ENCODE assay signal across 14 cellular contexts in genomic region chr2:118856330-118856977, GRCh38. TPM values are rescaled to one million over a fixed set of nuclear protein-coding genes. Genes with fewer than 3 reads are reported as not detected.
DNase-seq lines count a peak whose midpoint lies in the region; ATAC-seq and TF ChIP-seq lines count a peak whose summit lies in the region.
"Had no signal": no experiment of that assay in that cellular context is flagged by ENCODE, and none has a peak within 500 bp of the region (broad histone marks: within the 10 kb centered on the region; RNA-seq: fewer than 3 reads in every experiment).

No MANE protein-coding gene starts in this region.

- no peak overlapping the region for H3K27ac Mint-ChIP-seq in CD4-positive, alpha-beta memory T cell
- H3K27ac Mint-ChIP-seq in brain = no peak overlapping the region
- H3K27ac Mint-ChIP-seq in neural crest cell (ENCODE audit: unreplicated experiment) = no peak overlapping the region
- H3K27ac Mint-ChIP-seq: activated CD4-positive, alpha-beta memory T cell treated with anti-CD3 and anti-CD28 coated beads for 36 hours; nephron progenitor cell had no signal

- H3K27me3 Mint-ChIP-seq in CD4-positive, alpha-beta memory T cell = peaks cover 59 to 63% of the 10 kb centered on the region in 2 donors
- H3K27me3 Mint-ChIP-seq in brain (peaks cover 100% of the 10 kb centered on the region), neural crest cell (ENCODE audit: low read depth) (peaks cover 100% of the 10 kb centered on the region)

- H3K9ac ChIP-seq in HUES6 (ENCODE audit: low read length) = no peak overlapping the region

- no peak overlapping the region for H3K27ac ChIP-seq in CD4-positive, alpha-beta memory T cell (ENCODE audit: low read depth, low read length)
- H3K27ac ChIP-seq in HUES6 (ENCODE audit: low read depth, low read length) = no peak overlapping the region
- H3K27ac ChIP-seq: colonic mucosa, HL-60 had no signal

- ATAC-seq in HG02759 (IDR thresholded peaks at IDR 0.05; ENCODE audit: unreplicated experiment) (no peak), HG03442 (IDR thresholded peaks at IDR 0.05; ENCODE audit: unreplicated experiment) (no peak)

- no peak for DNase-seq in CD4-positive, alpha-beta memory T cell
- DNase-seq in neural crest cell (ENCODE audit: low read depth, low spot score) = no peak
- no peak for DNase-seq in medulla oblongata (ENCODE audit: extremely low spot score)
- no peak for DNase-seq in T-helper 9 cell

- no peaks in the 10 kb centered on the region for H3K9me3 ChIP-seq in CD4-positive, alpha-beta memory T cell (ENCODE audit: control insufficient read depth in 1 of 2, low read length in 2 of 2)
- H3K9me3 ChIP-seq in HUES6 (ENCODE audit: control insufficient read depth, insufficient read depth, low read depth, low read length) = no peaks in the 10 kb centered on the region
- H3K9me3 ChIP-seq: colonic mucosa, thoracic aorta had no signal

- H3K4me3 ChIP-seq in CD4-positive, alpha-beta memory T cell (ENCODE audit: low read length in 2 of 2) = no peak overlapping the region
- H3K4me3 ChIP-seq in HUES6 (ENCODE audit: low read depth, low read length) = peak overlapping the region; percentile 61; the same call in 1 of the 2 replicates

- POLR2A ChIA-PET in CD4-positive, alpha-beta memory T cell (lab: Charles Lee; ENCODE audit: partially characterized antibody) = no interaction called here

- H3K27me3 ChIP-seq in CD4-positive, alpha-beta memory T cell (ENCODE audit: insufficient read depth, low read length) = peaks cover 62% of the 10 kb centered on the region
- peaks cover 100% of the 10 kb centered on the region for H3K27me3 ChIP-seq in HUES6 (ENCODE audit: control insufficient read depth, insufficient read depth, low read length)

- H3K4me3 Mint-ChIP-seq in CD4-positive, alpha-beta memory T cell = peak overlapping the region in 7 of 8 donors; percentile 10 to 80 (median 61)
- H3K4me3 Mint-ChIP-seq in brain = peak overlapping the region in 3 of 5 experiments; percentile 11 to 76 (median 12)
- peak overlapping the region; percentile 52 for H3K4me3 Mint-ChIP-seq in neural crest cell

- CTCF ChIA-PET in CD4-positive, alpha-beta memory T cell (lab: Charles Lee; ENCODE audit: partially characterized antibody) = interaction anchor here (1.0 to 4.0 kb wide), 9 partner anchors 9 to 810 kb away, joined by 3 to 59 read pairs (median 14); partner anchors contain the start of gene EN1

- no peaks in the 10 kb centered on the region for H3K36me3 ChIP-seq in CD4-positive, alpha-beta memory T cell (ENCODE audit: insufficient read depth, low read length)
- H3K36me3 ChIP-seq in HUES6 (ENCODE audit: control insufficient read depth, insufficient read depth, low read length) = no peaks in the 10 kb centered on the region
- H3K36me3 ChIP-seq: colonic mucosa, thoracic aorta had no signal

- TF ChIP-seq CTCF in brain (conservative IDR thresholded peaks at IDR 0.05) (no peak), neural crest cell (conservative IDR thresholded peaks at IDR 0.05) (no peak)

- H3K4me1 Mint-ChIP-seq in CD4-positive, alpha-beta memory T cell = peaks cover 17 to 33% (median 21%) of the 10 kb centered on the region in 4 donors
- H3K4me1 Mint-ChIP-seq in brain (peaks cover 34% of the 10 kb centered on the region), neural crest cell (peaks cover 16% of the 10 kb centered on the region)

- H3K4me1 ChIP-seq in CD4-positive, alpha-beta memory T cell (ENCODE audit: insufficient read depth, low read length) = peaks cover 19% of the 10 kb centered on the region
- peaks cover 65% of the 10 kb centered on the region for H3K4me1 ChIP-seq in HUES6 (ENCODE audit: control insufficient read depth, insufficient read depth, low read length)

- peaks cover 0 to 3% of the 10 kb centered on the region in 2 donors for H3K36me3 Mint-ChIP-seq in CD4-positive, alpha-beta memory T cell
- no peaks in the 10 kb centered on the region for H3K36me3 Mint-ChIP-seq in brain
- H3K36me3 Mint-ChIP-seq in neural crest cell (ENCODE audit: low read depth) = peaks cover 2% of the 10 kb centered on the region
- H3K36me3 Mint-ChIP-seq: activated CD4-positive, alpha-beta memory T cell treated with anti-CD3 and anti-CD28 coated beads for 36 hours had no signal

- no peaks in the 10 kb centered on the region for H3K9me3 Mint-ChIP-seq in CD4-positive, alpha-beta memory T cell
- peaks cover 0 to 5% (median 0%) of the 10 kb centered on the region in 5 experiments for H3K9me3 Mint-ChIP-seq in brain
- H3K9me3 Mint-ChIP-seq in neural crest cell = no peaks in the 10 kb centered on the region
- H3K9me3 Mint-ChIP-seq: activated CD4-positive, alpha-beta memory T cell treated with anti-CD3 and anti-CD28 coated beads for 36 hours had no signal

- intact Hi-C loops in CD4-positive, alpha-beta memory T cell (cut with micrococcal nuclease) = no loop called here

RNA-seq across cellular contexts. Expression of gene EN1, which starts 9.0 kb away (rescaled TPM):
- total RNA-seq in CD4-positive, alpha-beta memory T cell = not detected
- polyA plus RNA-seq in CD4-positive, alpha-beta memory T cell = not detected
- not detected for polyA plus RNA-seq in brain (ENCODE audit: insufficient read depth, low read depth, low replicate concordance)
- total RNA-seq in neural crest cell = 12.6 and 13.9 TPM in 2 replicates
- total RNA-seq: activated CD4-positive, alpha-beta memory T cell treated with anti-CD3 and anti-CD28 coated beads for 36 hours; colonic mucosa; MCF 10A; thoracic aorta had no signal

Comparison
In these comparisons a context has a peak if more than half of its experiments do, and no peak if none do; other contexts are left out.
1. RNA of gene EN1, which starts 9.0 kb away (total RNA-seq): 12.6 to 13.9 TPM in neural crest cell; not detected in CD4-positive, alpha-beta memory T cell; every median in the first group is over 10 times any median in the second.
2. Peak in every context shown above with its lines, with median percentiles within 50 percentile points of each other: H3K4me3 Mint-ChIP-seq.